ENCODE assay signal across 27 cellular contexts in the genomic region with DNA sequence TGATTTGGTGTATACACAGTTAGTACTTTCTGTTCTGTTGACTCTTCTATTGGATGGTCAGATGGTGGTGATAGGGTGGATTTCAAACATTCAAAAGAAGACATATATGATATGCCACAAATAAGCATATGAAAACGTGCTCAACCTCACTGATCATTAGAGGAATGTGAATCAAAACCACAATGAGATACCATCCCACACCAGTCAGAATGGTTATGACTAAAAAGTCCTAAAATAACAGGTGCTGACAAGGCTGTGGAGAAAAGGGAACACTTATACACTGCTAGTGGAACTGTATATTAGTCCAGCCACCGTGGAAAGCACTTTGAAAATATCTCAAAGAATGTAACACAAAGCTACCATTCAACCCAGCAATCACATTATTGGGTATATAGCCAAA.
"Had no signal": no experiment of that assay in that cellular context is flagged by ENCODE, and none has a peak within 500 bp of the region (broad histone marks: within the 10 kb centered on the region; RNA-seq: fewer than 3 reads in every experiment).

No MANE protein-coding gene starts in this region.

- H3K9ac ChIP-seq: parathyroid adenoma had no signal

- H3K9me3 ChIP-seq: neutrophil, upper lobe of right lung had no signal

- H3K27me3 Mint-ChIP-seq: activated B cell treated with CpG ODN at 0.5 μM for 24 hours; activated CD4-positive, alpha-beta T cell treated with anti-CD3 and anti-CD28 coated beads for 36 hours; activated naive CD8-positive, alpha-beta T cell treated with anti-CD3 and anti-CD28 coated beads, Interleukin-2, amount 10 ng/mL, durations not matched to agents 7 days and 5 days; brain; central memory CD8-positive, alpha-beta T cell; natural killer cell treated with Interleukin-12 subunit alpha and Interleukin-12 subunit beta and Interleukin-15 and Interleukin-18, amount 100 ng/mL, for 72 hours had no signal

- H3K36me3 ChIP-seq: left lung, neutrophil, upper lobe of right lung had no signal

- H3K4me3 ChIP-seq: coronary artery, left lung, lung, upper lobe of right lung had no signal

- H3K4me3 Mint-ChIP-seq: activated B cell treated with CpG ODN at 0.5 μM for 24 hours; activated CD4-positive, alpha-beta T cell treated with anti-CD3 and anti-CD28 coated beads for 36 hours; activated naive CD4-positive, alpha-beta T cell treated with anti-CD3 and anti-CD28 coated beads for 36 hours; activated naive CD8-positive, alpha-beta T cell treated with anti-CD3 and anti-CD28 coated beads, Interleukin-2, amount 10 ng/mL, durations not matched to agents 7 days and 5 days; activated T-cell treated with anti-CD3 and anti-CD28 coated beads, Interleukin-2, amount 50 U/mL, for 72 hours; brain; central memory CD8-positive, alpha-beta T cell; endodermal cell; mesothelial cell of epicardium; natural killer cell treated with Interleukin-12 subunit alpha and Interleukin-12 subunit beta and Interleukin-15 and Interleukin-18, amount 100 ng/mL, for 72 hours had no signal

- DNase-seq: activated B cell treated with CpG ODN at 0.5 μM for 24 hours; activated CD4-positive, alpha-beta T cell treated with anti-CD3 and anti-CD28 coated beads for 36 hours; activated CD4-positive, alpha-beta T cell treated with anti-CD3 and anti-CD28 coated beads, Interleukin-2, amount 50 U/mL, for 48 hours; activated CD8-positive, alpha-beta memory T cell treated with anti-CD3 and anti-CD28 coated beads, Interleukin-2, amount 50 U/mL, for 48 hours; activated effector memory CD4-positive, alpha-beta T cell treated with Interleukin-2 at 50 U/mL for 16 hours; activated naive CD4-positive, alpha-beta T cell treated with anti-CD3 and anti-CD28 coated beads for 36 hours; activated naive CD8-positive, alpha-beta T cell treated with anti-CD3 and anti-CD28 coated beads, Interleukin-2, amount 10 ng/mL, durations not matched to agents 7 days and 5 days; activated T-cell treated with anti-CD3 and anti-CD28 coated beads, Interleukin-2, amount 50 U/mL, for 72 hours; anterior cingulate cortex; endodermal cell; kidney; left lung; right cardiac atrium; stimulated activated CD4-positive, alpha-beta T cell treated with anti-CD3 and anti-CD28 coated beads, Interleukin-12 subunit alpha, Interleukin-12 subunit beta, amount 100 ng/mL, for 4 hours; stimulated activated CD4-positive, alpha-beta T cell treated with anti-CD3 and anti-CD28 coated beads, Interleukin-4, amount 100 ng/mL, for 4 hours; stimulated activated naive CD8-positive, alpha-beta T cell treated with anti-CD3 and anti-CD28 coated beads, Interleukin-15, Interleukin-2, amounts not matched to agents 100 U/mL and 50 U/mL, for 24 hours; T-helper 9 cell; upper lobe of right lung had no signal

- H2AFZ ChIP-seq: parathyroid adenoma had no signal

- H3K36me3 Mint-ChIP-seq: activated naive CD8-positive, alpha-beta T cell treated with anti-CD3 and anti-CD28 coated beads, Interleukin-2, amount 10 ng/mL, durations not matched to agents 7 days and 5 days; brain; mesothelial cell of epicardium; natural killer cell treated with Interleukin-12 subunit alpha and Interleukin-12 subunit beta and Interleukin-15 and Interleukin-18, amount 100 ng/mL, for 72 hours had no signal

- H3K27ac ChIP-seq: coronary artery, epithelial cell of prostate, left lung, neutrophil, parathyroid adenoma, upper lobe of right lung had no signal

- H3K4me1 Mint-ChIP-seq: activated B cell treated with CpG ODN at 0.5 μM for 24 hours; activated CD4-positive, alpha-beta T cell treated with anti-CD3 and anti-CD28 coated beads for 36 hours; activated naive CD8-positive, alpha-beta T cell treated with anti-CD3 and anti-CD28 coated beads, Interleukin-2, amount 10 ng/mL, durations not matched to agents 7 days and 5 days; brain; central memory CD8-positive, alpha-beta T cell had no signal

- H3K79me2 ChIP-seq: parathyroid adenoma had no signal

- H3K27me3 ChIP-seq: left lung, neutrophil, upper lobe of right lung had no signal

- ATAC-seq: activated CD4-positive, alpha-beta T cell treated with anti-CD3 and anti-CD28 coated beads for 36 hours; activated T-cell treated with anti-CD3 and anti-CD28 coated beads, Interleukin-2, amount 50 U/mL, for 72 hours; left lung; natural killer cell treated with Interleukin-12 subunit alpha and Interleukin-12 subunit beta and Interleukin-15 and Interleukin-18, amount 100 ng/mL, for 72 hours; right cardiac atrium; stimulated activated naive CD8-positive, alpha-beta T cell treated with anti-CD3 and anti-CD28 coated beads, Interleukin-15, Interleukin-2, amounts not matched to agents 100 U/mL and 50 U/mL, for 24 hours; upper lobe of right lung had no signal

- H3K9me3 Mint-ChIP-seq: activated naive CD4-positive, alpha-beta T cell treated with anti-CD3 and anti-CD28 coated beads for 36 hours; endodermal cell had no signal

- H3K27ac Mint-ChIP-seq: activated B cell treated with CpG ODN at 0.5 μM for 24 hours; activated CD4-positive, alpha-beta T cell treated with anti-CD3 and anti-CD28 coated beads for 36 hours; activated naive CD4-positive, alpha-beta T cell treated with anti-CD3 and anti-CD28 coated beads for 36 hours; activated naive CD8-positive, alpha-beta T cell treated with anti-CD3 and anti-CD28 coated beads, Interleukin-2, amount 10 ng/mL, durations not matched to agents 7 days and 5 days; activated T-cell treated with anti-CD3 and anti-CD28 coated beads, Interleukin-2, amount 50 U/mL, for 72 hours; brain; endodermal cell; mesothelial cell of epicardium; natural killer cell treated with Interleukin-12 subunit alpha and Interleukin-12 subunit beta and Interleukin-15 and Interleukin-18, amount 100 ng/mL, for 72 hours had no signal

- H3K4me1 ChIP-seq: left lung, parathyroid adenoma, upper lobe of right lung had no signal
